Comparison of ENCODE assay signal across 19 cellular contexts in genomic region chr22:47724030-47724429, GRCh38.
DNase-seq lines count a peak whose midpoint lies in the region; ATAC-seq and TF ChIP-seq lines count a peak whose summit lies in the region.
"Had no signal": no experiment of that assay in that cellular context is flagged by ENCODE, and none has a peak within 500 bp of the region (broad histone marks: within the 10 kb centered on the region; RNA-seq: fewer than 3 reads in every experiment).

No MANE protein-coding gene starts in this region.

- H3K36me3 Mint-ChIP-seq in H9 (ENCODE audit: insufficient read depth in 1 of 3, low read depth in 3 of 3) (peaks cover 0 to under 1% (median 0%) of the 10 kb centered on the region in 3 experiments; a peak in 1 of 7 replicates), T-helper 17 cell (ENCODE audit: low read depth) (no peaks in the 10 kb centered on the region)
- H3K36me3 Mint-ChIP-seq: CD4-positive, CD25-positive, alpha-beta regulatory T cell; CD8-positive, alpha-beta memory T cell had no signal

- H4K91ac ChIP-seq in H9 (ENCODE audit: insufficient read length, low read depth, low read length), result no peak overlapping the region

- no peak for TF ChIP-seq POLR2A in esophagus muscularis mucosa (IDR thresholded peaks at IDR 0.05; ENCODE audit: low read depth)

- H3K9ac ChIP-seq in H9 (ENCODE audit: extremely low read depth, insufficient read length, low read length), result no peak overlapping the region

- no peak overlapping the region for H3K23ac ChIP-seq in H9 (ENCODE audit: insufficient read length, low read depth, low read length)

- WGBS in H9 (ENCODE audit: extremely low coverage, insufficient read length, low lambda C conversion rate), result no CpG with 5 or more reads among the region's 5 CpGs
- WGBS in esophagus muscularis mucosa, result 77% methylated on average over 5 of the region's 5 CpGs

- no peak overlapping the region for H2BK20ac ChIP-seq in H9 (ENCODE audit: low read depth, low read length, poor library complexity, severe bottlenecking)

- H3K79me2 ChIP-seq in H9 (ENCODE audit: insufficient read depth, low read length), result no peaks in the 10 kb centered on the region

- no peaks in the 10 kb centered on the region for H3K23me2 ChIP-seq in H9 (ENCODE audit: insufficient read length, low read depth, low read length, poor library complexity, severe bottlenecking)

- H3K27ac ChIP-seq in H9 (ENCODE audit: insufficient read length, low read depth, low read length), result no peak overlapping the region
- H3K27ac ChIP-seq in esophagus muscularis mucosa (replicated peaks in 1 of 4), result no peak overlapping the region

- H3K27me3 ChIP-seq in H9 (ENCODE audit: insufficient read depth, low read length) (no peaks in the 10 kb centered on the region), esophagus muscularis mucosa (peaks cover 0 to 39% (median 0%) of the 10 kb centered on the region in 4 donors)
- H3K27me3 ChIP-seq: BE2C had no signal

- intact Hi-C loops in esophagus muscularis mucosa (cut with DNase I), result no loop called here

- DNase-seq in H9 (no peak), T-helper 17 cell (no peak), esophagus muscularis mucosa (ENCODE audit: extremely low spot score) (peak; percentile 68), hepatic stellate cell (ENCODE audit: low spot score) (no peak), SIG-M5 (lab: John Stamatoyannopoulos, UW) (no peak)
- DNase-seq: ACHN; BE2C; C1 segment of cervical spinal cord; CD4-positive, CD25-positive, alpha-beta regulatory T cell; CD8-positive, alpha-beta memory T cell; COR-L47; DMS 273 treated with DMSO at 0.1 percent for 48 hours; DMS53; DND-41; EL; IMR-90 had no signal

- H3K56ac ChIP-seq in H9 (ENCODE audit: insufficient read length, low read depth, low read length), result no peak overlapping the region

- no peak overlapping the region for H3K4me3 ChIP-seq in esophagus muscularis mucosa
- H3K4me3 ChIP-seq: GM12878, K562 had no signal

- H2AK5ac ChIP-seq in H9 (ENCODE audit: insufficient read length, low read length), result no peak overlapping the region

- no peak overlapping the region for H2BK15ac ChIP-seq in H9 (ENCODE audit: low read depth, low read length)

- H3K9me3 ChIP-seq in H9 (ENCODE audit: control insufficient read depth, low read depth, low read length) (no peaks in the 10 kb centered on the region), T-helper 17 cell (ENCODE audit: control insufficient read depth, low read length, poor library complexity, severe bottlenecking) (no peaks in the 10 kb centered on the region), esophagus muscularis mucosa (no peaks in the 10 kb centered on the region)
- H3K9me3 ChIP-seq: BE2C had no signal

- H4K20me1 ChIP-seq in H9 (ENCODE audit: control insufficient read depth, insufficient read depth, insufficient read length), result no peaks in the 10 kb centered on the region

- no peak overlapping the region for H3K4me2 ChIP-seq in H9 (ENCODE audit: insufficient read depth, insufficient read length, low read length)

- no peak overlapping the region for H2BK120ac ChIP-seq in H9 (ENCODE audit: low read depth, low read length, poor library complexity, severe bottlenecking)

- H3T11ph ChIP-seq in H9 (ENCODE audit: low read length), result no peak overlapping the region

- H3K4me1 Mint-ChIP-seq in H9, result peaks cover 26 to 33% of the 10 kb centered on the region in 2 experiments
- no peaks in the 10 kb centered on the region for H3K4me1 Mint-ChIP-seq in T-helper 17 cell
- H3K4me1 Mint-ChIP-seq: CD4-positive, CD25-positive, alpha-beta regulatory T cell; CD8-positive, alpha-beta memory T cell had no signal

- no peaks in the 10 kb centered on the region for H3K36me3 ChIP-seq in esophagus muscularis mucosa
- H3K36me3 ChIP-seq: BE2C had no signal

- no peak overlapping the region for H2BK12ac ChIP-seq in H9 (ENCODE audit: insufficient read length, low read depth, low read length)

- H3K27ac Mint-ChIP-seq in H9, result peak overlapping the region in 1 of 3 experiments; percentile 52; a peak in 2 of 7 replicates
- H3K27ac Mint-ChIP-seq in T-helper 17 cell, result peak overlapping the region; percentile 14
- H3K27ac Mint-ChIP-seq: CD4-positive, CD25-positive, alpha-beta regulatory T cell; CD8-positive, alpha-beta memory T cell had no signal

- H4K8ac ChIP-seq in H9 (replicated peaks; ENCODE audit: insufficient read length, low read depth, low read length), result no peak overlapping the region

- TF ChIP-seq CTCF in H9 (conservative IDR thresholded peaks at IDR 0.05), result peak; percentile 31; the same call in 2 of the 3 replicates
- TF ChIP-seq CTCF in esophagus muscularis mucosa (IDR thresholded peaks at IDR 0.05), result no peak

- H3K79me1 ChIP-seq in H9 (ENCODE audit: insufficient read depth, low read depth, low read length, poor library complexity, severe bottlenecking), result no peaks in the 10 kb centered on the region

- H2BK5ac ChIP-seq in H9 (ENCODE audit: insufficient read length, low read length), result no peak overlapping the region

- H3K4me1 ChIP-seq in H9 (ENCODE audit: insufficient read depth, low read length) (peaks cover 2% of the 10 kb centered on the region; the same call in 1 of the 2 replicates), esophagus muscularis mucosa (no peaks in the 10 kb centered on the region)
- H3K4me1 ChIP-seq: BE2C had no signal

- no peak for TF ChIP-seq EP300 in esophagus muscularis mucosa (IDR thresholded peaks at IDR 0.05)

- ATAC-seq in T-helper 17 cell (no peak), HG03460 (IDR thresholded peaks at IDR 0.05; ENCODE audit: unreplicated experiment) (no peak)
- ATAC-seq: GM12878, K562 had no signal

- peaks cover 7% of the 10 kb centered on the region; the same call in 1 of the 2 replicates for H3K27me3 Mint-ChIP-seq in H9 (ENCODE audit: low read depth)
- peaks cover 35% of the 10 kb centered on the region for H3K27me3 Mint-ChIP-seq in T-helper 17 cell

- H3K4me3 Mint-ChIP-seq in H9 (no peak overlapping the region), T-helper 17 cell (no peak overlapping the region)
- H3K4me3 Mint-ChIP-seq: CD4-positive, CD25-positive, alpha-beta regulatory T cell; CD8-positive, alpha-beta memory T cell had no signal

- H3K4ac ChIP-seq in H9 (ENCODE audit: low read depth, low read length), result no peak overlapping the region

- no peak overlapping the region for H2AFZ ChIP-seq in H9 (ENCODE audit: low read length)

- H3K18ac ChIP-seq in H9 (ENCODE audit: insufficient read length, low read depth, low read length), result no peak overlapping the region

- H3K9me3 Mint-ChIP-seq in H9, result no peaks in the 10 kb centered on the region; a peak in 2 of 5 replicates
- H3K9me3 Mint-ChIP-seq: CD8-positive, alpha-beta memory T cell had no signal

- H4K5ac ChIP-seq in H9 (ENCODE audit: insufficient read length, low read depth, low read length), result no peak overlapping the region

- H3K14ac ChIP-seq in H9 (ENCODE audit: insufficient read depth, low read length), result no peak overlapping the region
